34 cellular contexts compared by ENCODE assay signal in the genomic region with DNA sequence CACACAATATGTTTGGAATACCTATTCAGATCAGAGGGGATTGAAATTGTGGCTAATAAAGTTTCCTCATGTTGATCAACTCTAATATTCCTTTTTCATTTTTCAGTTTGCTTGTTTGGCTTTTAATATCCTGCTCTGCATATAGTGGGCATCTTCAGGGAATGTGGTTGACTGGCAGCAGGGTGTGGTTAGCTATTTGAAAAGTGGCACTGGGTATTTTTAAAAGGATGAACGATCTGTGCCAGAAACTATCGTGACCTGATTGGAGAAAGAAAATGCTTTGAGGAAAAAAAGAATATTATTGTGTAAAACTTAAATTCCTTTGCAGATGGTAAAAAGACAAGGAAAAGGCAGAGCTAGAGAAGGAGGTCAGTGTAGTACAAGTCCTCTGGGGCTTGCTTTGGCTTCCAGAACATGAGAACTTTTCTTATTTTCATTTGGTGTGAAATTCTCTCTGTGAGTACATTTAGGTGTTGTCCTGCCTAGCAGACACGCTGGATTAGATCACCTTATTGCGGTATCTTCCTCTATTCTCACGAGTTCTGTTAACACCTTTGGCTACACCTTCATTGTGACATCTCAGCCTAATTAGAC.
A peak's percentile ranks its signal among the peaks of the same experiment; 100 is the strongest.
DNase-seq lines count a peak whose midpoint lies in the region; ATAC-seq, FAIRE-seq and TF ChIP-seq lines count a peak whose summit lies in the region.
"Had no signal": no experiment of that assay in that cellular context is flagged by ENCODE, and none has a peak within 500 bp of the region (broad histone marks: within the 10 kb centered on the region; RNA-seq: fewer than 3 reads in every experiment).

No MANE protein-coding gene starts in this region.

- H3K36me3 Mint-ChIP-seq in chondrocyte (ENCODE audit: low read depth), result no peaks in the 10 kb centered on the region
- H3K36me3 Mint-ChIP-seq: CD4-positive, alpha-beta memory T cell; mesothelial cell of epicardium; naive thymus-derived CD4-positive, alpha-beta T cell had no signal

- no peak overlapping the region for H3K9ac ChIP-seq in IMR-90 (ENCODE audit: low read depth, low read length)
- H3K9ac ChIP-seq in mesenchymal stem cell (ENCODE audit: low read length), result peak overlapping the region; percentile 36

- no peaks in the 10 kb centered on the region for H3K27me3 Mint-ChIP-seq in chondrocyte (ENCODE audit: low read depth)
- H3K27me3 Mint-ChIP-seq: B cell had no signal

- no TSS peak for BruUV-seq in IMR-90 (replicated peaks; lab: Mats Ljungman, UMichigan)

- TF ChIP-seq POLR2A in A549 (IDR thresholded peaks at IDR 0.05; ENCODE audit: low read length) (no peak), IMR-90 (IDR thresholded peaks at IDR 0.05; ENCODE audit: low read depth, low read length) (no peak)

- TF ChIP-seq CTCF in A549 (IDR thresholded peaks at IDR 0.05) (no peak), IMR-90 (conservative IDR thresholded peaks at IDR 0.05; ENCODE audit: low read depth, low read length) (no peak), chondrocyte (IDR thresholded peaks at IDR 0.05) (no peak)

- H3K36me3 ChIP-seq in IMR-90 (ENCODE audit: control insufficient read depth, insufficient read depth, low read length), result no peaks in the 10 kb centered on the region
- no peaks in the 10 kb centered on the region for H3K36me3 ChIP-seq in mesenchymal stem cell (ENCODE audit: control insufficient read depth in 1 of 2, insufficient read depth in 2 of 2, low read depth in 1 of 2, low read length in 2 of 2)
- H3K36me3 ChIP-seq: left lung, MG63, neutrophil, suprapubic skin, upper lobe of left lung had no signal

- dilution Hi-C loops in IMR-90 (cut with HindIII; ENCODE audit: low sequenced_read_pairs, unreplicated experiment), result no loop called here

- H2BK5ac ChIP-seq in IMR-90 (ENCODE audit: low read depth, low read length, poor library complexity, severe bottlenecking) (no peak overlapping the region), mesenchymal stem cell (ENCODE audit: low read depth, low read length, poor library complexity, severe bottlenecking) (no peak overlapping the region)

- no peak overlapping the region for H3K56ac ChIP-seq in IMR-90 (ENCODE audit: extremely low read depth, insufficient read depth, low read length)

- TF ChIP-seq RAD21 in A549 (conservative IDR thresholded peaks at IDR 0.05 in 1 of 2, IDR thresholded peaks at IDR 0.05 in 1 of 2) (no peak), IMR-90 (IDR thresholded peaks at IDR 0.05; ENCODE audit: low read length) (no peak)

- in situ Hi-C loops in IMR-90 (cut with MboI; ENCODE audit: low sequenced_read_pairs), result no loop called here

- 54% methylated on average over 5 of the region's 5 CpGs for WGBS in A549 (ENCODE audit: missing lambda C conversion rate)
- WGBS in IMR-90 (ENCODE audit: extremely low coverage in 2 of 2, insufficient read length in 1 of 2), 2 experiments, result 100% methylated on average over 2 of the region's 5 CpGs; no CpG with 5 or more reads in 1 of the 2 experiments
- 85% methylated on average over 5 of the region's 5 CpGs for WGBS in mesenchymal stem cell

- H3K14ac ChIP-seq in IMR-90 (replicated peaks; ENCODE audit: low read depth, low read length) (0 out of 2 replicates have a peak overlapping the region, but pooled peaks have one; percentile 23), mesenchymal stem cell (ENCODE audit: low read length in 2 of 2) (no peak overlapping the region)

- H3K4me1 ChIP-seq in A549 (peaks cover 43% of the 10 kb centered on the region), IMR-90 (ENCODE audit: control insufficient read depth, insufficient read depth, low read length) (peaks cover 9% of the 10 kb centered on the region), mesenchymal stem cell (ENCODE audit: control insufficient read depth, insufficient read depth, low read depth, low read length) (peaks cover 3% of the 10 kb centered on the region)
- H3K4me1 ChIP-seq: psoas muscle had no signal

- peaks cover 50% of the 10 kb centered on the region for H3K4me1 Mint-ChIP-seq in chondrocyte (ENCODE audit: low read depth)
- H3K4me1 Mint-ChIP-seq: B cell; CD4-positive, alpha-beta memory T cell; naive thymus-derived CD4-positive, alpha-beta T cell had no signal

- H3K9me3 Mint-ChIP-seq in chondrocyte (ENCODE audit: low read depth), result no peaks in the 10 kb centered on the region
- H3K9me3 Mint-ChIP-seq: activated T-cell treated with anti-CD3 and anti-CD28 coated beads, Interleukin-2, amount 50 U/mL, for 72 hours; mesothelial cell of epicardium had no signal

- DNase-seq in A549 (ENCODE audit: low read depth in 1 of 2, low spot score in 1 of 2), result peak in 1 of 2 experiments; percentile 23
- DNase-seq in IMR-90, result no peak
- DNase-seq in chondrocyte (ENCODE audit: low spot score), result no peak
- DNase-seq in mesenchymal stem cell, result no peak
- no peak for DNase-seq in NCI-H1436 (lab: John Stamatoyannopoulos, UW)
- no peak for DNase-seq in stimulated activated CD4-positive, alpha-beta T cell treated with anti-CD3 and anti-CD28 coated beads, Interleukin-2, amount 100 ng/mL, for 48 hours
- DNase-seq in kidney glomerular epithelial cell (lab: John Stamatoyannopoulos, UW), result no peak
- DNase-seq in activated effector memory CD4-positive, alpha-beta T cell treated with anti-CD3 and anti-CD28 coated beads, Interleukin-2, amount 50 U/mL, for 16 hours, result no peak
- DNase-seq: activated CD4-positive, alpha-beta T cell treated with anti-CD3 and anti-CD28 coated beads, Interleukin-2, amount 50 U/mL, for 4 hours; activated naive CD4-positive, alpha-beta T cell; activated T-cell treated with anti-CD3 and anti-CD28 coated beads, Interleukin-2, amount 50 U/mL, for 72 hours; body of pancreas; CD4-positive, alpha-beta memory T cell; glutamatergic neuron; GOT3; left lung; naive thymus-derived CD4-positive, alpha-beta T cell; NCI-H1417; NCI-H2227 treated with DMSO at 0.1 percent for 48 hours; NCI-H526; OCI-M1; psoas muscle; small intestine; stimulated activated naive CD4-positive, alpha-beta T cell treated with Interleukin-2 at 50 U/mL for 16 hours; T-helper 17 cell; upper lobe of left lung had no signal

- H2BK15ac ChIP-seq in IMR-90 (ENCODE audit: low read depth, low read length) (peak overlapping the region; percentile 54; the same call in 1 of the 3 replicates), mesenchymal stem cell (ENCODE audit: low read depth, poor library complexity, severe bottlenecking) (no peak overlapping the region)

- no peak overlapping the region; a peak in 3 of 4 replicates for H4K8ac ChIP-seq in IMR-90 (ENCODE audit: low read depth in 2 of 2, low read length in 2 of 2)
- no peak overlapping the region for H4K8ac ChIP-seq in mesenchymal stem cell (ENCODE audit: low read length)

- no peak overlapping the region for H2BK12ac ChIP-seq in mesenchymal stem cell (ENCODE audit: low read length in 2 of 2)

- no peaks in the 10 kb centered on the region for H3K9me3 ChIP-seq in A549
- H3K9me3 ChIP-seq in IMR-90 (ENCODE audit: control insufficient read depth, insufficient read depth, low read length), result no peaks in the 10 kb centered on the region
- H3K9me3 ChIP-seq in mesenchymal stem cell (ENCODE audit: control insufficient read depth, low read length), result no peaks in the 10 kb centered on the region
- H3K9me3 ChIP-seq: body of pancreas, left lung, MG63, neutrophil, psoas muscle, suprapubic skin, upper lobe of left lung had no signal

- H4K91ac ChIP-seq in IMR-90 (ENCODE audit: insufficient read depth, low read depth, low read length) (no peak overlapping the region), mesenchymal stem cell (ENCODE audit: low read length) (no peak overlapping the region)

- ATAC-seq in A549, result peak in 1 of 2 experiments; percentile 62; a peak in 3 of 6 replicates
- no peak for ATAC-seq in IMR-90 (ENCODE audit: low read depth)
- ATAC-seq: activated CD4-positive, CD25-positive, alpha-beta regulatory T cell treated with anti-CD3 and anti-CD28 coated beads, Interleukin-2, amount 50 U/mL, for 24 hours; activated T-cell treated with anti-CD3 and anti-CD28 coated beads, Interleukin-2, amount 50 U/mL, for 72 hours; body of pancreas; K562; left lung; naive thymus-derived CD4-positive, alpha-beta T cell; psoas muscle; T-helper 17 cell had no signal

- H3K4me3 ChIP-seq in A549 (no peak overlapping the region), IMR-90 (ENCODE audit: insufficient read depth, low read depth, low read length) (no peak overlapping the region), mesenchymal stem cell (ENCODE audit: insufficient read depth in 1 of 2, low read depth in 1 of 2, low read length in 2 of 2) (no peak overlapping the region)
- H3K4me3 ChIP-seq: body of pancreas, K562, left lung, MG63, psoas muscle, suprapubic skin, upper lobe of left lung had no signal

- H3K27ac ChIP-seq in A549, result peak overlapping the region; percentile 61 to 64
- H3K27ac ChIP-seq in IMR-90 (ENCODE audit: insufficient read depth, low read length), result no peak overlapping the region
- no peak overlapping the region for H3K27ac ChIP-seq in mesenchymal stem cell (ENCODE audit: low read length, poor library complexity, severe bottlenecking)
- H3K27ac ChIP-seq: body of pancreas, left lung, neutrophil, psoas muscle, suprapubic skin, upper lobe of left lung had no signal

- H3K27me3 ChIP-seq in IMR-90 (ENCODE audit: control insufficient read depth, insufficient read depth, low read length) (no peaks in the 10 kb centered on the region), mesenchymal stem cell (ENCODE audit: control insufficient read depth in 1 of 2, insufficient read depth in 1 of 2, low read length in 2 of 2) (no peaks in the 10 kb centered on the region)
- H3K27me3 ChIP-seq: body of pancreas, left lung, MG63, neutrophil, suprapubic skin, upper lobe of left lung had no signal

- peak overlapping the region; percentile 87 for H3K27ac Mint-ChIP-seq in chondrocyte (ENCODE audit: unreplicated experiment)
- H3K27ac Mint-ChIP-seq: activated T-cell treated with anti-CD3 and anti-CD28 coated beads, Interleukin-2, amount 50 U/mL, for 72 hours; B cell; CD4-positive, alpha-beta memory T cell; naive thymus-derived CD4-positive, alpha-beta T cell; T-helper 17 cell had no signal

- intact Hi-C loops in IMR-90 (cut with micrococcal nuclease), result no loop called here

- H3K4ac ChIP-seq in IMR-90 (ENCODE audit: low read depth, low read length) (peak overlapping the region; percentile 24; the same call in 1 of the 2 replicates), mesenchymal stem cell (ENCODE audit: low read depth in 1 of 2, low read length in 2 of 2) (no peak overlapping the region)

- H3K4me3 Mint-ChIP-seq in chondrocyte (ENCODE audit: unreplicated experiment), result peak overlapping the region; percentile 31
- H3K4me3 Mint-ChIP-seq: activated T-cell treated with anti-CD3 and anti-CD28 coated beads, Interleukin-2, amount 50 U/mL, for 72 hours; B cell; CD4-positive, alpha-beta memory T cell; mesothelial cell of epicardium; naive thymus-derived CD4-positive, alpha-beta T cell; T-helper 17 cell had no signal

- H2AFZ ChIP-seq in IMR-90 (replicated peaks; ENCODE audit: low read length, poor library complexity), result no peak overlapping the region
- no peak overlapping the region for H2AFZ ChIP-seq in mesenchymal stem cell (ENCODE audit: low read depth, low read length)

- no peak for TF ChIP-seq EP300 in A549 (IDR thresholded peaks at IDR 0.05)

- FAIRE-seq in A549 (lab: Jason Lieb, UNC), result no peak
- FAIRE-seq: D721Med, K562, small intestine had no signal

- H3K18ac ChIP-seq in IMR-90 (ENCODE audit: low read depth, low read length) (no peak overlapping the region), mesenchymal stem cell (ENCODE audit: low read depth in 1 of 2, low read length in 2 of 2) (no peak overlapping the region)

- H2AK5ac ChIP-seq in IMR-90 (ENCODE audit: low read depth, low read length) (peak overlapping the region; percentile 49; the same call in 1 of the 2 replicates), mesenchymal stem cell (ENCODE audit: low read length, severe bottlenecking) (peak overlapping the region; percentile 67)

- H3K4me2 ChIP-seq in A549, result peak overlapping the region; percentile 51
- H3K4me2 ChIP-seq in IMR-90 (ENCODE audit: low read depth, low read length), result no peak overlapping the region
- H3K4me2 ChIP-seq in mesenchymal stem cell (ENCODE audit: low read length, poor library complexity, severe bottlenecking), result no peak overlapping the region

- peak overlapping the region; percentile 48; the same call in 1 of the 2 replicates for H2BK20ac ChIP-seq in IMR-90 (ENCODE audit: low read depth, low read length)

- POLR2A ChIA-PET in A549 (lab: Yijun Ruan, JAX), result no interaction called here
- POLR2A ChIA-PET in IMR-90 (lab: Charles Lee; ENCODE audit: unreplicated experiment), result no interaction called here

- no peak overlapping the region for H2AK9ac ChIP-seq in IMR-90 (replicated peaks; ENCODE audit: low read depth, low read length, poor library complexity)

- CTCF ChIA-PET in A549 (lab: Yijun Ruan, JAX) (no interaction called here), IMR-90 (lab: Yijun Ruan, JAX) (interaction anchor here (0.6 to 0.7 kb wide), 2 partner anchors 9 to 22 kb away, joined by 3 to 6 read pairs; no protein-coding TSS in a partner anchor)

- H3K9me1 ChIP-seq in IMR-90 (ENCODE audit: insufficient read depth, low read length), result peaks cover 2% of the 10 kb centered on the region

- H3K23ac ChIP-seq in IMR-90 (ENCODE audit: low read depth, low read length) (no peak overlapping the region), mesenchymal stem cell (ENCODE audit: low read length in 2 of 2) (no peak overlapping the region)

- no peaks in the 10 kb centered on the region for H4K20me1 ChIP-seq in IMR-90 (ENCODE audit: insufficient read depth, low read length)

- H3K79me1 ChIP-seq in IMR-90 (ENCODE audit: low read depth in 1 of 2, low read length in 2 of 2), result no peaks in the 10 kb centered on the region
- H3K79me1 ChIP-seq in mesenchymal stem cell (replicated peaks; ENCODE audit: low read length, poor library complexity, severe bottlenecking), result no peaks in the 10 kb centered on the region

- no peak overlapping the region for H4K5ac ChIP-seq in IMR-90 (ENCODE audit: low read depth, low read length)

- H2BK120ac ChIP-seq in IMR-90 (ENCODE audit: low read depth, low read length) (peak overlapping the region; percentile 9; the same call in 1 of the 2 replicates), mesenchymal stem cell (ENCODE audit: low read depth, low read length) (no peak overlapping the region)

Comparison
In these comparisons a context has a peak if more than half of its experiments do, and no peak if none do; other contexts are left out.
1. H3K27ac ChIP-seq: peak in A549 (2 of 2); none in IMR-90 (single experiment) and mesenchymal stem cell (single experiment).